In the genomic region with DNA sequence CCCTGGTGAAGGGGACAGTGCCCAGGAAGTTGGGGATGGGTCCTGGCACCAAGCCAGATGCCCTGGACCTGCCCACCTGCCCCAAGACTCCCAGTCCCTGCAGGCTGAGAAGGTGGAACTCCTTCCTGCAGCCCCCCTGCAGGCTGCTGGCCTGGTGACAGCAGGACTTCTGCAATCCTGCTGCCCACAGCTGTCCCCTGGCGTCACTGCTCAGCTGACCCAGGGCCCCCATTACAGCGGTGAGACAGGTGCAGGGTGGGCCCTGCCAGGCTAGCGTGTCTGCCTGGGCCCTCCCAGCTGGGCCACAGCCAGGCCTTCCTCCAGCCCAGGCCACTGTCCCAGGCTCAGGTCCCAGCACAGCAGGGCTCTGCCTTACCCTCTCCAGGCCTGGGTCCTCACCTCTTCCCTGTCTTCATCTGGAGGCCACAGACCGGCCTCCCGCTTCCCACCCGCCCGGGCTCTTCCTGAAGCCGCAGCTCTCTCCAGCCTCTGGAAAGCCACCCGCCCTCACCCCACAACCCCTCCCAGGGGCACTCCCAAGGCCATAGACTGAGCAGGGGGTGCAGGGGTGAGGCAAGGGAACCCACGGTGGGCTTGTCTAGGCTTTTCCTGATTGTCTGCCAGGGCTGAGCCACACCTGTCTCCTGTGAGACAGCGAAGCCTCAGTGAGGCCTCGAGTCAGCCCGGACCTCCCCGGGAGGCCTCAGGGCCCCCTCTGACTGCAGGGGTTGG, we compare ENCODE assay signal across 17 cellular contexts. TPM values are rescaled to one million over a fixed set of nuclear protein-coding genes. Genes with fewer than 3 reads are reported as not detected.
"Had no signal": no experiment of that assay in that cellular context is flagged by ENCODE, and none has a peak within 500 bp of the region (broad histone marks: within the 10 kb centered on the region; RNA-seq: fewer than 3 reads in every experiment).

No MANE protein-coding gene starts in this region.

- H3K9me3 ChIP-seq: esophagus muscularis mucosa, ovary, transverse colon had no signal

- ATAC-seq: stimulated activated naive B cell treated with anti-CD40 and anti-IgM and Interleukin-4, amounts not matched to agents 10 μg/mL and 1 μg/mL and 100 μg/mL, for 72 hours had no signal

- H3K27ac Mint-ChIP-seq: activated CD4-positive, alpha-beta T cell treated with anti-CD3 and anti-CD28 coated beads, Interleukin-2, amount 10 ng/mL, durations not matched to agents 7 days and 5 days; activated naive CD8-positive, alpha-beta T cell treated with anti-CD3 and anti-CD28 coated beads, Interleukin-2, amount 10 ng/mL, durations not matched to agents 7 days and 5 days; activated T-helper 1 cell treated with anti-CD3 and anti-CD28 coated beads, Interleukin-12 subunit alpha, Interleukin-12 subunit beta, Interleukin-2, Interleukin-4 antibody, amounts not matched to agents 30 ng/mL and 10 ng/mL and 1 ng/mL, durations not matched to agents 14 hours and 24 hours and 36 hours; brain; stimulated activated naive B cell treated with anti-CD40 and anti-IgM and Interleukin-4, amounts not matched to agents 10 μg/mL and 1 μg/mL and 100 μg/mL, for 72 hours had no signal

- H3K36me3 Mint-ChIP-seq: activated naive CD8-positive, alpha-beta T cell treated with anti-CD3 and anti-CD28 coated beads, Interleukin-2, amount 10 ng/mL, durations not matched to agents 7 days and 5 days; brain had no signal

- H3K27ac ChIP-seq: coronary artery, esophagus muscularis mucosa, ovary, transverse colon had no signal

- H3K36me3 ChIP-seq: ovary, transverse colon had no signal

- H3K4me1 ChIP-seq: transverse colon had no signal

- H3K27me3 ChIP-seq: esophagus muscularis mucosa, ovary, transverse colon had no signal

- H3K4me3 ChIP-seq: coronary artery, esophagus muscularis mucosa, ovary, transverse colon had no signal

- H3K4me3 Mint-ChIP-seq: activated CD4-positive, alpha-beta T cell treated with anti-CD3 and anti-CD28 coated beads, Interleukin-2, amount 10 ng/mL, durations not matched to agents 7 days and 5 days; activated naive CD8-positive, alpha-beta T cell treated with anti-CD3 and anti-CD28 coated beads, Interleukin-2, amount 10 ng/mL, durations not matched to agents 7 days and 5 days; activated T-helper 1 cell treated with anti-CD3 and anti-CD28 coated beads, Interleukin-12 subunit alpha, Interleukin-12 subunit beta, Interleukin-2, Interleukin-4 antibody, amounts not matched to agents 30 ng/mL and 10 ng/mL and 1 ng/mL, durations not matched to agents 14 hours and 24 hours and 36 hours; brain; central memory CD8-positive, alpha-beta T cell; neural crest cell; stimulated activated naive B cell treated with anti-CD40 and anti-IgM and Interleukin-4, amounts not matched to agents 10 μg/mL and 1 μg/mL and 100 μg/mL, for 72 hours had no signal

- H3K27me3 Mint-ChIP-seq: activated CD4-positive, alpha-beta T cell treated with anti-CD3 and anti-CD28 coated beads, Interleukin-2, amount 10 ng/mL, durations not matched to agents 7 days and 5 days; activated naive CD8-positive, alpha-beta T cell treated with anti-CD3 and anti-CD28 coated beads, Interleukin-2, amount 10 ng/mL, durations not matched to agents 7 days and 5 days; central memory CD8-positive, alpha-beta T cell; stimulated activated naive B cell treated with anti-CD40 and anti-IgM and Interleukin-4, amounts not matched to agents 10 μg/mL and 1 μg/mL and 100 μg/mL, for 72 hours had no signal

- H3K4me1 Mint-ChIP-seq: activated CD4-positive, alpha-beta T cell treated with anti-CD3 and anti-CD28 coated beads, Interleukin-2, amount 10 ng/mL, durations not matched to agents 7 days and 5 days; activated naive CD8-positive, alpha-beta T cell treated with anti-CD3 and anti-CD28 coated beads, Interleukin-2, amount 10 ng/mL, durations not matched to agents 7 days and 5 days; brain; central memory CD8-positive, alpha-beta T cell; neural crest cell; stimulated activated naive B cell treated with anti-CD40 and anti-IgM and Interleukin-4, amounts not matched to agents 10 μg/mL and 1 μg/mL and 100 μg/mL, for 72 hours had no signal

- DNase-seq: activated CD4-positive, alpha-beta T cell treated with anti-CD3 and anti-CD28 coated beads, Interleukin-2, amount 10 ng/mL, durations not matched to agents 7 days and 5 days; activated naive CD8-positive, alpha-beta T cell treated with anti-CD3 and anti-CD28 coated beads, Interleukin-2, amount 10 ng/mL, durations not matched to agents 7 days and 5 days; hippocampal formation; kidney; mesendoderm; ovary; stimulated activated CD4-positive, alpha-beta T cell treated with anti-CD3 and anti-CD28 coated beads, Interleukin-2, amount 100 ng/mL, for 48 hours; stimulated activated naive B cell treated with anti-CD40 and anti-IgM and Interleukin-4, amounts not matched to agents 10 μg/mL and 1 μg/mL and 100 μg/mL, for 72 hours; transverse colon had no signal

- FAIRE-seq: kidney had no signal

- H3K9me3 Mint-ChIP-seq: activated CD4-positive, alpha-beta T cell treated with anti-CD3 and anti-CD28 coated beads, Interleukin-2, amount 10 ng/mL, durations not matched to agents 7 days and 5 days; activated T-helper 1 cell treated with anti-CD3 and anti-CD28 coated beads, Interleukin-12 subunit alpha, Interleukin-12 subunit beta, Interleukin-2, Interleukin-4 antibody, amounts not matched to agents 30 ng/mL and 10 ng/mL and 1 ng/mL, durations not matched to agents 14 hours and 24 hours and 36 hours; central memory CD8-positive, alpha-beta T cell; neural crest cell had no signal

RNA-seq across cellular contexts. Expression of a gene that starts 8.8 kb away (rescaled TPM):
- total RNA-seq: activated CD4-positive, alpha-beta T cell treated with anti-CD3 and anti-CD28 coated beads, Interleukin-2, amount 10 ng/mL, durations not matched to agents 7 days and 5 days; activated T-helper 1 cell treated with anti-CD3 and anti-CD28 coated beads, Interleukin-12 subunit alpha, Interleukin-12 subunit beta, Interleukin-2, Interleukin-4 antibody, amounts not matched to agents 30 ng/mL and 10 ng/mL and 1 ng/mL, durations not matched to agents 14 hours and 24 hours and 36 hours had no signal

RNA-seq across cellular contexts. Expression of a gene that starts 11.5 kb away (rescaled TPM):
- total RNA-seq: activated CD4-positive, alpha-beta T cell treated with anti-CD3 and anti-CD28 coated beads, Interleukin-2, amount 10 ng/mL, durations not matched to agents 7 days and 5 days; activated CD8-positive, alpha-beta memory T cell treated with anti-CD3 and anti-CD28 coated beads for 36 hours; activated naive CD8-positive, alpha-beta T cell treated with anti-CD3 and anti-CD28 coated beads, Interleukin-2, amount 10 ng/mL, durations not matched to agents 7 days and 5 days; activated T-helper 1 cell treated with anti-CD3 and anti-CD28 coated beads, Interleukin-12 subunit alpha, Interleukin-12 subunit beta, Interleukin-2, Interleukin-4 antibody, amounts not matched to agents 30 ng/mL and 10 ng/mL and 1 ng/mL, durations not matched to agents 14 hours and 24 hours and 36 hours; T-helper 2 cell treated with Interferon-gamma antibody and Interleukin-4, amounts not matched to agents 100 ng/mL and 5 ng/mL, for 36 hours had no signal
